1 cellular context compared by ENCODE assay signal in genomic region chr7:106112118-106112971, GRCh38.
A peak's percentile ranks its signal among the peaks of the same experiment; 100 is the strongest.
TF ChIP-seq lines count a peak whose summit lies in the region.

Gene SYPL1 (minus strand): TSS chr7:106112312. CDS start chr7:106112208, 104 bp downstream.

TF ChIP-seq in HepG2, 621 proteins besides CTCF, POLR2A, EP300 and RAD21 (continued from another document and continues in another):
- TF ChIP-seq MED8 (CRISPR knock-in tag; IDR thresholded peaks at IDR 0.05; ENCODE audit: insufficient replicate concordance): no peak
- TF ChIP-seq MEF2D (CRISPR knock-in tag; IDR thresholded peaks at IDR 0.05): no peak
- TF ChIP-seq ZBTB46 (CRISPR knock-in tag; IDR thresholded peaks at IDR 0.05; ENCODE audit: borderline replicate concordance): no peak
- TF ChIP-seq ZFP37 (CRISPR knock-in tag; IDR thresholded peaks at IDR 0.05; ENCODE audit: borderline replicate concordance): no peak
- TF ChIP-seq HDAC6 (IDR thresholded peaks at IDR 0.05; ENCODE audit: low read depth, low read length): no peak
- TF ChIP-seq ZNF296 (CRISPR knock-in tag; conservative IDR thresholded peaks at IDR 0.05): no peak; the same call in 1 of the 2 replicates
- no peak for TF ChIP-seq ZNF44 (CRISPR knock-in tag; IDR thresholded peaks at IDR 0.05)
- TF ChIP-seq, protein P1, sequence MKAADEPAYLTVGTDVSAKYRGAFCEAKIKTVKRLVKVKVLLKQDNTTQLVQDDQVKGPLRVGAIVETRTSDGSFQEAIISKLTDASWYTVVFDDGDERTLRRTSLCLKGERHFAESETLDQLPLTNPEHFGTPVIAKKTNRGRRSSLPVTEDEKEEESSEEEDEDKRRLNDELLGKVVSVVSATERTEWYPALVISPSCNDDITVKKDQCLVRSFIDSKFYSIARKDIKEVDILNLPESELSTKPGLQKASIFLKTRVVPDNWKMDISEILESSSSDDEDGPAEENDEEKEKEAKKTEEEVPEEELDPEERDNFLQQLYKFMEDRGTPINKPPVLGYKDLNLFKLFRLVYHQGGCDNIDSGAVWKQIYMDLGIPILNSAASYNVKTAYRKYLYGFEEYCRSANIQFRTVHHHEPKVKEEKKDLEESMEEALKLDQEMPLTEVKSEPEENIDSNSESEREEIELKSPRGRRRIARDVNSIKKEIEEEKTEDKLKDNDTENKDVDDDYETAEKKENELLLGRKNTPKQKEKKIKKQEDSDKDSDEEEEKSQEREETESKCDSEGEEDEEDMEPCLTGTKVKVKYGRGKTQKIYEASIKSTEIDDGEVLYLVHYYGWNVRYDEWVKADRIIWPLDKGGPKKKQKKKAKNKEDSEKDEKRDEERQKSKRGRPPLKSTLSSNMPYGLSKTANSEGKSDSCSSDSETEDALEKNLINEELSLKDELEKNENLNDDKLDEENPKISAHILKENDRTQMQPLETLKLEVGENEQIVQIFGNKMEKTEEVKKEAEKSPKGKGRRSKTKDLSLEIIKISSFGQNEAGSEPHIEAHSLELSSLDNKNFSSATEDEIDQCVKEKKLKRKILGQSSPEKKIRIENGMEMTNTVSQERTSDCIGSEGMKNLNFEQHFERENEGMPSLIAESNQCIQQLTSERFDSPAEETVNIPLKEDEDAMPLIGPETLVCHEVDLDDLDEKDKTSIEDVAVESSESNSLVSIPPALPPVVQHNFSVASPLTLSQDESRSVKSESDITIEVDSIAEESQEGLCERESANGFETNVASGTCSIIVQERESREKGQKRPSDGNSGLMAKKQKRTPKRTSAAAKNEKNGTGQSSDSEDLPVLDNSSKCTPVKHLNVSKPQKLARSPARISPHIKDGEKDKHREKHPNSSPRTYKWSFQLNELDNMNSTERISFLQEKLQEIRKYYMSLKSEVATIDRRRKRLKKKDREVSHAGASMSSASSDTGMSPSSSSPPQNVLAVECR (CRISPR knock-in tag; IDR thresholded peaks at IDR 0.05; ENCODE audit: borderline replicate concordance): no peak; the same call in 1 of the 2 replicates
- no peak for TF ChIP-seq ZNF281 (CRISPR knock-in tag; IDR thresholded peaks at IDR 0.05; ENCODE audit: borderline replicate concordance)
- no peak for TF ChIP-seq MAFG (CRISPR knock-in tag; IDR thresholded peaks at IDR 0.05)
- peak; percentile 9 for TF ChIP-seq SKI (IDR thresholded peaks at IDR 0.05; ENCODE audit: partially characterized antibody)
- no peak for TF ChIP-seq ELF3 (CRISPR knock-in tag; IDR thresholded peaks at IDR 0.05)
- TF ChIP-seq SP2 (CRISPR knock-in tag; IDR thresholded peaks at IDR 0.05): 0 out of 2 replicates have a peak, but pooled peaks have one; percentile 22
- TF ChIP-seq ATRX (CRISPR knock-in tag; IDR thresholded peaks at IDR 0.05; ENCODE audit: borderline replicate concordance): no peak
- no peak for TF ChIP-seq NCOA1 (CRISPR knock-in tag; IDR thresholded peaks at IDR 0.05)
- TF ChIP-seq KDM4B (CRISPR knock-in tag; IDR thresholded peaks at IDR 0.05): 0 out of 2 replicates have a peak, but pooled peaks have one; percentile 15
- TF ChIP-seq MAFF (IDR thresholded peaks at IDR 0.05; ENCODE audit: low read depth, low read length): no peak
- TF ChIP-seq, protein P2, sequence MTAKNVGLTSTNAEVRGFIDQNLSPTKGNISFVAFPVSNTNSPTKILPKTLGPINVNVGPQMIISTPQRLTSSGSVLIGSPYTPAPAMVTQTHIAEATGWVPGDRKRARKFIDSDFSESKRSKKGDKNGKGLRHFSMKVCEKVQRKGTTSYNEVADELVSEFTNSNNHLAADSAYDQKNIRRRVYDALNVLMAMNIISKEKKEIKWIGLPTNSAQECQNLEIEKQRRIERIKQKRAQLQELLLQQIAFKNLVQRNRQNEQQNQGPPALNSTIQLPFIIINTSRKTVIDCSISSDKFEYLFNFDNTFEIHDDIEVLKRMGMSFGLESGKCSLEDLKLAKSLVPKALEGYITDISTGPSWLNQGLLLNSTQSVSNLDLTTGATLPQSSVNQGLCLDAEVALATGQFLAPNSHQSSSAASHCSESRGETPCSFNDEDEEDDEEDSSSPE (CRISPR knock-in tag; IDR thresholded peaks at IDR 0.05): no peak
- TF ChIP-seq, protein P3, sequence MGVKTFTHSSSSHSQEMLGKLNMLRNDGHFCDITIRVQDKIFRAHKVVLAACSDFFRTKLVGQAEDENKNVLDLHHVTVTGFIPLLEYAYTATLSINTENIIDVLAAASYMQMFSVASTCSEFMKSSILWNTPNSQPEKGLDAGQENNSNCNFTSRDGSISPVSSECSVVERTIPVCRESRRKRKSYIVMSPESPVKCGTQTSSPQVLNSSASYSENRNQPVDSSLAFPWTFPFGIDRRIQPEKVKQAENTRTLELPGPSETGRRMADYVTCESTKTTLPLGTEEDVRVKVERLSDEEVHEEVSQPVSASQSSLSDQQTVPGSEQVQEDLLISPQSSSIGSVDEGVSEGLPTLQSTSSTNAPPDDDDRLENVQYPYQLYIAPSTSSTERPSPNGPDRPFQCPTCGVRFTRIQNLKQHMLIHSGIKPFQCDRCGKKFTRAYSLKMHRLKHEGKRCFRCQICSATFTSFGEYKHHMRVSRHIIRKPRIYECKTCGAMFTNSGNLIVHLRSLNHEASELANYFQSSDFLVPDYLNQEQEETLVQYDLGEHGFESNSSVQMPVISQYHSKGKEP (CRISPR knock-in tag; IDR thresholded peaks at IDR 0.05): no peak
- TF ChIP-seq, protein P4, sequence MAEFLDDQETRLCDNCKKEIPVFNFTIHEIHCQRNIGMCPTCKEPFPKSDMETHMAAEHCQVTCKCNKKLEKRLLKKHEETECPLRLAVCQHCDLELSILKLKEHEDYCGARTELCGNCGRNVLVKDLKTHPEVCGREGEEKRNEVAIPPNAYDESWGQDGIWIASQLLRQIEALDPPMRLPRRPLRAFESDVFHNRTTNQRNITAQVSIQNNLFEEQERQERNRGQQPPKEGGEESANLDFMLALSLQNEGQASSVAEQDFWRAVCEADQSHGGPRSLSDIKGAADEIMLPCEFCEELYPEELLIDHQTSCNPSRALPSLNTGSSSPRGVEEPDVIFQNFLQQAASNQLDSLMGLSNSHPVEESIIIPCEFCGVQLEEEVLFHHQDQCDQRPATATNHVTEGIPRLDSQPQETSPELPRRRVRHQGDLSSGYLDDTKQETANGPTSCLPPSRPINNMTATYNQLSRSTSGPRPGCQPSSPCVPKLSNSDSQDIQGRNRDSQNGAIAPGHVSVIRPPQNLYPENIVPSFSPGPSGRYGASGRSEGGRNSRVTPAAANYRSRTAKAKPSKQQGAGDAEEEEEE (CRISPR knock-in tag; IDR thresholded peaks at IDR 0.05; ENCODE audit: borderline replicate concordance): no peak
- peak; percentile 87 for TF ChIP-seq MEIS1 (CRISPR knock-in tag; IDR thresholded peaks at IDR 0.05; ENCODE audit: borderline replicate concordance)
- TF ChIP-seq, protein P5, sequence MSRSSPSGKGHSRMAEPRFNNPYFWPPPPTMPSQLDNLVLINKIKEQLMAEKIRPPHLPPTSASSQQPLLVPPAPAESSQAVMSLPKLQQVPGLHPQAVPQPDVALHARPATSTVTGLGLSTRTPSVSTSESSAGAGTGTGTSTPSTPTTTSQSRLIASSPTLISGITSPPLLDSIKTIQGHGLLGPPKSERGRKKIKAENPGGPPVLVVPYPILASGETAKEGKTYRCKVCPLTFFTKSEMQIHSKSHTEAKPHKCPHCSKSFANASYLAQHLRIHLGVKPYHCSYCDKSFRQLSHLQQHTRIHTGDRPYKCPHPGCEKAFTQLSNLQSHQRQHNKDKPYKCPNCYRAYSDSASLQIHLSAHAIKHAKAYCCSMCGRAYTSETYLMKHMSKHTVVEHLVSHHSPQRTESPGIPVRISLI (CRISPR knock-in tag; IDR thresholded peaks at IDR 0.05; ENCODE audit: borderline replicate concordance): no peak
- no peak for TF ChIP-seq MNT (IDR thresholded peaks at IDR 0.05)
- no peak for TF ChIP-seq TAF15 (IDR thresholded peaks at IDR 0.05; ENCODE audit: low read depth, low read length, poor library complexity, severe bottlenecking)
- no peak for TF ChIP-seq MLLT10 (CRISPR knock-in tag; IDR thresholded peaks at IDR 0.05)
- no peak for TF ChIP-seq FIP1L1 (IDR thresholded peaks at IDR 0.05; ENCODE audit: borderline replicate concordance, insufficient read depth, low read depth, low read length)
- TF ChIP-seq ZNF562 (CRISPR knock-in tag; IDR thresholded peaks at IDR 0.05; ENCODE audit: borderline replicate concordance): no peak
- no peak for TF ChIP-seq ZNF3 (CRISPR knock-in tag; IDR thresholded peaks at IDR 0.05)
- no peak for TF ChIP-seq ATM (IDR thresholded peaks at IDR 0.05; ENCODE audit: borderline replicate concordance)
- TF ChIP-seq, protein P6, sequence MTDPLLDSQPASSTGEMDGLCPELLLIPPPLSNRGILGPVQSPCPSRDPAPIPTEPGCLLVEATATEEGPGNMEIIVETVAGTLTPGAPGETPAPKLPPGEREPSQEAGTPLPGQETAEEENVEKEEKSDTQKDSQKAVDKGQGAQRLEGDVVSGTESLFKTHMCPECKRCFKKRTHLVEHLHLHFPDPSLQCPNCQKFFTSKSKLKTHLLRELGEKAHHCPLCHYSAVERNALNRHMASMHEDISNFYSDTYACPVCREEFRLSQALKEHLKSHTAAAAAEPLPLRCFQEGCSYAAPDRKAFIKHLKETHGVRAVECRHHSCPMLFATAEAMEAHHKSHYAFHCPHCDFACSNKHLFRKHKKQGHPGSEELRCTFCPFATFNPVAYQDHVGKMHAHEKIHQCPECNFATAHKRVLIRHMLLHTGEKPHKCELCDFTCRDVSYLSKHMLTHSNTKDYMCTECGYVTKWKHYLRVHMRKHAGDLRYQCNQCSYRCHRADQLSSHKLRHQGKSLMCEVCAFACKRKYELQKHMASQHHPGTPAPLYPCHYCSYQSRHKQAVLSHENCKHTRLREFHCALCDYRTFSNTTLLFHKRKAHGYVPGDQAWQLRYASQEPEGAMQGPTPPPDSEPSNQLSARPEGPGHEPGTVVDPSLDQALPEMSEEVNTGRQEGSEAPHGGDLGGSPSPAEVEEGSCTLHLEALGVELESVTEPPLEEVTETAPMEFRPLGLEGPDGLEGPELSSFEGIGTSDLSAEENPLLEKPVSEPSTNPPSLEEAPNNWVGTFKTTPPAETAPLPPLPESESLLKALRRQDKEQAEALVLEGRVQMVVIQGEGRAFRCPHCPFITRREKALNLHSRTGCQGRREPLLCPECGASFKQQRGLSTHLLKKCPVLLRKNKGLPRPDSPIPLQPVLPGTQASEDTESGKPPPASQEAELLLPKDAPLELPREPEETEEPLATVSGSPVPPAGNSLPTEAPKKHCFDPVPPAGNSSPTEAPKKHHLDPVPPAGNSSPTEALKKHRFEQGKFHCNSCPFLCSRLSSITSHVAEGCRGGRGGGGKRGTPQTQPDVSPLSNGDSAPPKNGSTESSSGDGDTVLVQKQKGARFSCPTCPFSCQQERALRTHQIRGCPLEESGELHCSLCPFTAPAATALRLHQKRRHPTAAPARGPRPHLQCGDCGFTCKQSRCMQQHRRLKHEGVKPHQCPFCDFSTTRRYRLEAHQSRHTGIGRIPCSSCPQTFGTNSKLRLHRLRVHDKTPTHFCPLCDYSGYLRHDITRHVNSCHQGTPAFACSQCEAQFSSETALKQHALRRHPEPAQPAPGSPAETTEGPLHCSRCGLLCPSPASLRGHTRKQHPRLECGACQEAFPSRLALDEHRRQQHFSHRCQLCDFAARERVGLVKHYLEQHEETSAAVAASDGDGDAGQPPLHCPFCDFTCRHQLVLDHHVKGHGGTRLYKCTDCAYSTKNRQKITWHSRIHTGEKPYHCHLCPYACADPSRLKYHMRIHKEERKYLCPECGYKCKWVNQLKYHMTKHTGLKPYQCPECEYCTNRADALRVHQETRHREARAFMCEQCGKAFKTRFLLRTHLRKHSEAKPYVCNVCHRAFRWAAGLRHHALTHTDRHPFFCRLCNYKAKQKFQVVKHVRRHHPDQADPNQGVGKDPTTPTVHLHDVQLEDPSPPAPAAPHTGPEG (CRISPR knock-in tag; IDR thresholded peaks at IDR 0.05): no peak
